ENCODE assay signal across 8 cellular contexts in the genomic region with DNA sequence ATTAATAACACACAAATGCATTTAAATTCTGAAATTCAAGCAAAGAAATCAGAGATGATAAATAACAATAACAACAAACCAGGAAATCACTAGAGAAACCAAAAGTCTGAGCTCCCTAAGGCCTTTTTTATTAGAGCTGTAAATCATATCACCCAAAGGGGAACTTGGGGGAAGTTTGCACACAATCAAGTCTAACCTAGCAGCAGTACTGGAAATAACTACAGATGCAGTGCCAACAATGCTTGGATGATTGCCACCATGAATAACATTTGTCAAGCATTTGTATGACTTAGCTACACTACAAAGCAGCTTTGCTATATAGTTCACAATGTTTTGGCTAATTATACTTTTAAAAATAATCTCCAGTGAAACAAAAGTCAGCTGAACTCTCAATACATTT. TPM values are rescaled to one million over a fixed set of nuclear protein-coding genes. Genes with fewer than 3 reads are reported as not detected.
DNase-seq lines count a peak whose midpoint lies in the region; ATAC-seq, FAIRE-seq and TF ChIP-seq lines count a peak whose summit lies in the region.

No MANE protein-coding gene starts in this region.

- POLR2A ChIA-PET in naive thymus-derived CD4-positive, alpha-beta T cell (lab: Charles Lee), result interaction anchor here (1.0 to 5.5 kb wide), 8 partner anchors 28 to 1110 kb away, joined by 3 to 73 read pairs (median 5); a partner anchor contains a TSS

- no peaks in the 10 kb centered on the region for H3K9me3 ChIP-seq in naive thymus-derived CD4-positive, alpha-beta T cell (ENCODE audit: control insufficient read depth in 2 of 3, low read length in 3 of 3)
- no peaks in the 10 kb centered on the region for H3K9me3 ChIP-seq in esophagus muscularis mucosa

- peaks cover 0 to 25% of the 10 kb centered on the region in 2 donors for H3K4me1 ChIP-seq in naive thymus-derived CD4-positive, alpha-beta T cell (ENCODE audit: control insufficient read depth in 2 of 2, insufficient read depth in 2 of 2, low read length in 2 of 2)
- peaks cover 23 to 37% (median 26%) of the 10 kb centered on the region in 4 donors for H3K4me1 ChIP-seq in esophagus muscularis mucosa

- H3K9me3 Mint-ChIP-seq in naive thymus-derived CD4-positive, alpha-beta T cell, result no peaks in the 10 kb centered on the region

- H3K4me1 Mint-ChIP-seq in naive thymus-derived CD4-positive, alpha-beta T cell, result peaks cover 0 to 10% (median 8%) of the 10 kb centered on the region in 7 donors

- H3K27me3 ChIP-seq in naive thymus-derived CD4-positive, alpha-beta T cell (ENCODE audit: control insufficient read depth in 2 of 2, insufficient read depth in 2 of 2, low read length in 2 of 2), result no peaks in the 10 kb centered on the region
- H3K27me3 ChIP-seq in esophagus muscularis mucosa, result no peaks in the 10 kb centered on the region

- ATAC-seq in HG03521 (IDR thresholded peaks at IDR 0.05; ENCODE audit: unreplicated experiment), result no peak
- no peak for ATAC-seq in naive thymus-derived CD4-positive, alpha-beta T cell

- H3K27me3 Mint-ChIP-seq in naive thymus-derived CD4-positive, alpha-beta T cell, result no peaks in the 10 kb centered on the region

- CTCF ChIA-PET in naive thymus-derived CD4-positive, alpha-beta T cell (lab: Charles Lee), result interaction anchor here (0.7 to 7.4 kb wide), 12 partner anchors 8 to 946 kb away, joined by 3 to 242 read pairs (median 5); no protein-coding TSS in a partner anchor

- peak; percentile 91 for FAIRE-seq in endometrium (lab: Jason Lieb, UNC)

- H3K27ac ChIP-seq in naive thymus-derived CD4-positive, alpha-beta T cell (ENCODE audit: low read depth, low read length), result no peak overlapping the region
- peak overlapping the region in 1 of 4 donors; percentile 44 for H3K27ac ChIP-seq in esophagus muscularis mucosa (replicated peaks in 1 of 4)

- H3K4me3 Mint-ChIP-seq in naive thymus-derived CD4-positive, alpha-beta T cell, result no peak overlapping the region

- H3K36me3 ChIP-seq in naive thymus-derived CD4-positive, alpha-beta T cell (ENCODE audit: control insufficient read depth in 2 of 3, insufficient read depth in 3 of 3, low read length in 3 of 3), result peaks cover 0 to 9% (median 0%) of the 10 kb centered on the region in 3 experiments
- H3K36me3 ChIP-seq in esophagus muscularis mucosa, result peaks cover 0 to 17% (median 7%) of the 10 kb centered on the region in 4 donors

- in situ Hi-C loops in G401 (cut with HindIII; ENCODE audit: low sequenced_read_pairs), result no loop called here

- DNase-seq in G401 (ENCODE audit: low spot score) (peak; percentile 45), NCI-H69 (lab: John Stamatoyannopoulos, UW) (peak; percentile 58), pons (ENCODE audit: low spot score) (peak; percentile 89), activated T-cell treated with anti-CD3 and anti-CD28 coated beads for 4 hours (no peak), esophagus muscularis mucosa (ENCODE audit: extremely low spot score) (no peak)
- no peak for DNase-seq in naive thymus-derived CD4-positive, alpha-beta T cell

- peaks cover 0 to 21% (median 0%) of the 10 kb centered on the region in 5 donors for H3K36me3 Mint-ChIP-seq in naive thymus-derived CD4-positive, alpha-beta T cell

- peak overlapping the region in 4 of 9 donors; percentile 28 to 76 (median 55) for H3K27ac Mint-ChIP-seq in naive thymus-derived CD4-positive, alpha-beta T cell

- TF ChIP-seq POLR2A in esophagus muscularis mucosa (IDR thresholded peaks at IDR 0.05; ENCODE audit: low read depth), result no peak

- no peak for TF ChIP-seq EP300 in esophagus muscularis mucosa (IDR thresholded peaks at IDR 0.05)

- intact Hi-C loops in naive thymus-derived CD4-positive, alpha-beta T cell (cut with micrococcal nuclease), result loop anchor here in 1 of 2 donors (2.0 to 10.0 kb wide), 3 partner anchors 374 to 866 kb away; a partner anchor contains a TSS
- intact Hi-C loops in esophagus muscularis mucosa (cut with DNase I), result loop anchor here (2.0 to 10.0 kb wide), 2 partner anchors 944 to 1096 kb away; a partner anchor contains a TSS

- no peak overlapping the region for H3K4me3 ChIP-seq in naive thymus-derived CD4-positive, alpha-beta T cell (ENCODE audit: low read length)
- H3K4me3 ChIP-seq in esophagus muscularis mucosa, result no peak overlapping the region

- TF ChIP-seq CTCF in esophagus muscularis mucosa (IDR thresholded peaks at IDR 0.05), result no peak

RNA-seq across cellular contexts. Expression of a gene that starts 27.8 kb away (rescaled TPM):
- total RNA-seq in G401 (2014; rRNA removed; shearing (Covaris generic)), result 28.9 and 32.0 TPM in 2 replicates
- total RNA-seq in naive thymus-derived CD4-positive, alpha-beta T cell, result 10 to 100 TPM; 14.1 to 34.3 (median 24.5) TPM
- 10 to 100 TPM; 20.3 to 28.6 TPM for polyA plus RNA-seq in naive thymus-derived CD4-positive, alpha-beta T cell
- 10 to 100 TPM in 3 of 4 donors, 1 to 10 TPM in 1; 8.7 to 19.9 (median 12.4) TPM for total RNA-seq in esophagus muscularis mucosa

Comparison
In these comparisons a context has a peak if more than half of its experiments do, and no peak if none do; other contexts are left out.
1. DNase-seq: peak in G401 (single experiment), NCI-H69 (single experiment) and pons (single experiment); none in naive thymus-derived CD4-positive, alpha-beta T cell (0 of 9), activated T-cell treated with anti-CD3 and anti-CD28 coated beads for 4 hours (single experiment) and esophagus muscularis mucosa (single experiment).